ENCODE assay signal across 8 cellular contexts in the genomic region with DNA sequence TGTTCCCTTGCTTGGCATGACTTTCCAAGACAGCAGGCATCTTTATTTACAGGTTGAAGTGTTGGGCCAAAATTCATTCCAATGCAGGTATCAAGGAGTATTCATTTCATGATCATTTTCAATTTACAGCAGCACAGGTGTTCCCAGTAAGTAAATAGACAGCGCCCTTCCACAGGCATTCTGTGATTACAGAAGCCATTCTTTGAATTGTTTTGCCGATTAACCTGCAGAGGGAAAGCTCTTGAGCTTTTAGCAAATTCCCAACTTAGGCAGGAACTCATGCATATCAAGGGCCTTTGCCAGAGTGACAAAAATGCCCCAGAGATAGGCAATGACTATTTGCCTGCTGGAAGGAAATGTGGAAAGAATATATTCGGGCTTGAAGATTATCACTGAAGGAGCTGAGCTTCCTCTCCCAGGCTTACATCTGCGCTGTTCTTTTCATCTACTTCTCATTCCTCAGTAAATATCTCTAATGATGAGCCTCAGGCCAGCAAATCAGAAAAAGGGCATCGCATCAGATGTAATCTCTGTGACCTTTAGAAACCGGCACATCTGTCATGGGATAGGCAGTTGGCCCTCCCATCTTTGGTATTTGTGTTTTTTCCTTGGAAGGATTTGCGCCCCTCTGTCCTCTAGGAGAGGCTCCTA. TPM values are rescaled to one million over a fixed set of nuclear protein-coding genes. Genes with fewer than 3 reads are reported as not detected.
DNase-seq lines count a peak whose midpoint lies in the region; ATAC-seq, FAIRE-seq and TF ChIP-seq lines count a peak whose summit lies in the region.

No MANE protein-coding gene starts in this region.

- TF ChIP-seq POLR2A in GM12878 (IDR thresholded peaks at IDR 0.05; ENCODE audit: low read depth, low read length) = no peak; the same call in 1 of the 2 replicates

- H3K27me3 Mint-ChIP-seq in Caco-2 (ENCODE audit: insufficient read depth, unreplicated experiment) = no peaks in the 10 kb centered on the region
- no peaks in the 10 kb centered on the region for H3K27me3 Mint-ChIP-seq in naive thymus-derived CD8-positive, alpha-beta T cell

- no peak for FAIRE-seq in GM12878 (lab: Jason Lieb, UNC)

- CTCF ChIA-PET in Caco-2 (lab: Charles Lee) (interaction anchor here (0.5 to 1.6 kb wide), 11 partner anchors 9 to 490 kb away, joined by 3 to 8 read pairs (median 5); a partner anchor contains a TSS), GM12878 (lab: Yijun Ruan, JAX) (interaction anchor here (0.7 to 6.7 kb wide), 21 partner anchors 9 to 216 kb away, joined by 3 to 71 read pairs (median 5); no protein-coding TSS in a partner anchor)

- 64% methylated on average over 7 of the region's 7 CpGs for WGBS in GM12878 (ENCODE audit: insufficient coverage, insufficient replicate concordance, low lambda C conversion rate, missing lambda C conversion rate)

- H3K4me2 ChIP-seq in GM12878 (ENCODE audit: control insufficient read depth, insufficient read depth) = no peak overlapping the region

- H3K9ac ChIP-seq in GM12878 (ENCODE audit: control insufficient read depth, insufficient read depth, low read length) = no peak overlapping the region

- H3K4me3 Mint-ChIP-seq in Caco-2 (ENCODE audit: unreplicated experiment) = peak overlapping the region; percentile 66
- peak overlapping the region; percentile 75 to 98 (median 91) for H3K4me3 Mint-ChIP-seq in naive thymus-derived CD8-positive, alpha-beta T cell

- no peak for ATAC-seq in GM12878
- no peak for ATAC-seq in naive thymus-derived CD8-positive, alpha-beta T cell
- no peak for ATAC-seq in HG03460 (IDR thresholded peaks at IDR 0.05; ENCODE audit: unreplicated experiment)

- POLR2A ChIA-PET in Caco-2 (lab: Charles Lee) (no interaction called here), GM12878 (lab: Charles Lee) (interaction anchor here (0.9 to 1.0 kb wide), 2 partner anchors 10 to 76 kb away, joined by 3 read pairs; no protein-coding TSS in a partner anchor)
- POLR2A ChIA-PET in naive thymus-derived CD8-positive, alpha-beta T cell (lab: Charles Lee) = interaction anchor here (10.0 kb wide), 1 partner anchor 12 kb away, joined by 193 read pairs; no protein-coding TSS in a partner anchor

- TF ChIP-seq EP300 in GM12878 (IDR thresholded peaks at IDR 0.05; ENCODE audit: borderline replicate concordance in 1 of 2, control insufficient read depth in 1 of 2, low read depth in 2 of 2, low read length in 2 of 2) = no peak

- H3K27me3 ChIP-seq in Caco-2 (replicated peaks; ENCODE audit: control insufficient read depth, insufficient read depth, low read length) (no peaks in the 10 kb centered on the region), GM12878 (replicated peaks in 1 of 2; ENCODE audit: control insufficient read depth in 2 of 2, insufficient read depth in 2 of 2, low read length in 1 of 2) (no peaks in the 10 kb centered on the region)

- in situ Hi-C loops in GM12878 (cut with MboI) = no loop called here

- H3K4me1 ChIP-seq in Caco-2 (peaks cover 59% of the 10 kb centered on the region), GM12878 (ENCODE audit: control insufficient read depth, insufficient read depth, low read length) (peaks cover 15% of the 10 kb centered on the region)

- H3K36me3 ChIP-seq in Caco-2 (ENCODE audit: control insufficient read depth, insufficient read depth, low read length) (no peaks in the 10 kb centered on the region), GM12878 (ENCODE audit: control insufficient read depth in 2 of 2, insufficient read depth in 2 of 2, low read length in 1 of 2) (no peaks in the 10 kb centered on the region)

- peaks cover 8% of the 10 kb centered on the region for H3K36me3 Mint-ChIP-seq in Caco-2 (ENCODE audit: insufficient read depth, unreplicated experiment)
- H3K36me3 Mint-ChIP-seq in naive thymus-derived CD8-positive, alpha-beta T cell = peaks cover 8 to 66% (median 20%) of the 10 kb centered on the region in 3 donors

- H3K27ac Mint-ChIP-seq in Caco-2 (ENCODE audit: unreplicated experiment) = peak overlapping the region; percentile 94
- H3K27ac Mint-ChIP-seq in naive thymus-derived CD8-positive, alpha-beta T cell = peak overlapping the region in 9 of 10 donors; percentile 90 to 98 (median 95)

- no peaks in the 10 kb centered on the region for H3K9me3 Mint-ChIP-seq in Caco-2 (ENCODE audit: unreplicated experiment)
- no peaks in the 10 kb centered on the region for H3K9me3 Mint-ChIP-seq in naive thymus-derived CD8-positive, alpha-beta T cell

- intact Hi-C loops in Caco-2 (cut with micrococcal nuclease; ENCODE audit: unreplicated experiment) (loop anchor here (1.0 to 5.0 kb wide), 6 partner anchors 14 to 419 kb away; a partner anchor contains a TSS), GM12878 (cut with micrococcal nuclease; ENCODE audit: unreplicated experiment) (loop anchor here (5.0 kb wide), 1 partner anchor 165 kb away; no protein-coding TSS in a partner anchor)

- no peak overlapping the region for H3K27ac ChIP-seq in GM12878 (ENCODE audit: control insufficient read depth, insufficient read depth)

- no peaks in the 10 kb centered on the region for H4K20me1 ChIP-seq in GM12878 (ENCODE audit: control insufficient read depth, insufficient read depth)

- no peak for TF ChIP-seq RAD21 in GM12878 (IDR thresholded peaks at IDR 0.05; ENCODE audit: insufficient read depth, low read depth, low read length)

- no peak for TF ChIP-seq CTCF in Caco-2 (IDR thresholded peaks at IDR 0.05; ENCODE audit: insufficient read depth in 1 of 2, low read depth in 1 of 2, low read length in 1 of 2, severe bottlenecking in 1 of 2, unreplicated experiment in 1 of 2)
- no peak for TF ChIP-seq CTCF in GM12878 (IDR thresholded peaks at IDR 0.05 in 2 of 3, conservative IDR thresholded peaks at IDR 0.05 in 1 of 3; ENCODE audit: control insufficient read depth in 2 of 3, extremely low read depth in 1 of 3, insufficient read depth in 1 of 3, low read depth in 3 of 3, low read length in 3 of 3)

- H3K79me2 ChIP-seq in GM12878 (ENCODE audit: control insufficient read depth, insufficient read depth, low read length) = no peaks in the 10 kb centered on the region

- SMC1A ChIA-PET in GM12878 (lab: Charles Lee; ENCODE audit: uncharacterized antibody, unreplicated experiment) = interaction anchor here (0.7 to 5.0 kb wide), 13 partner anchors 9 to 169 kb away, joined by 3 to 50 read pairs (median 5); no protein-coding TSS in a partner anchor

- DNase-seq in Caco-2 (peak; percentile 58 to 61), NCI-H146 (lab: John Stamatoyannopoulos, UW) (peak; percentile 11), GM12878 (ENCODE audit: low read depth, low spot score) (no peak), DMS 273 treated with DMSO at 0.1 percent for 48 hours (lab: John Stamatoyannopoulos, UW) (no peak), Ammon's horn (ENCODE audit: low spot score) (no peak), activated gamma-delta T cell (lab: John Stamatoyannopoulos, UW) (no peak)
- no peak for DNase-seq in naive thymus-derived CD8-positive, alpha-beta T cell

- no peak overlapping the region for H3K4me3 ChIP-seq in Caco-2 (ENCODE audit: low read depth, low read length)
- no peak overlapping the region for H3K4me3 ChIP-seq in GM12878

- RAD21 ChIA-PET in GM12878 (lab: Charles Lee; ENCODE audit: unreplicated experiment) = interaction anchor here (0.7 to 4.0 kb wide), 14 partner anchors 11 to 163 kb away, joined by 3 to 39 read pairs (median 5); no protein-coding TSS in a partner anchor

- no peak overlapping the region for H2AFZ ChIP-seq in GM12878 (ENCODE audit: control insufficient read depth, low read depth, low read length)

- H3K4me1 Mint-ChIP-seq in Caco-2 (ENCODE audit: low read depth, unreplicated experiment) = peaks cover 41% of the 10 kb centered on the region
- peaks cover 54 to 90% (median 82%) of the 10 kb centered on the region in 4 donors for H3K4me1 Mint-ChIP-seq in naive thymus-derived CD8-positive, alpha-beta T cell

- H3K9me3 ChIP-seq in Caco-2 (no peaks in the 10 kb centered on the region), GM12878 (replicated peaks; ENCODE audit: control insufficient read depth, insufficient read depth, low read length) (no peaks in the 10 kb centered on the region)

- BruUV-seq in Caco-2 (replicated peaks; lab: Mats Ljungman, UMichigan) = no TSS peak
- no TSS peak for BruUV-seq in GM12878 (replicated peaks; lab: Mats Ljungman, UMichigan)

TF ChIP-seq in GM12878, 131 proteins besides CTCF, POLR2A, EP300 and RAD21 (continues in another document):
- TF ChIP-seq, protein P1, sequence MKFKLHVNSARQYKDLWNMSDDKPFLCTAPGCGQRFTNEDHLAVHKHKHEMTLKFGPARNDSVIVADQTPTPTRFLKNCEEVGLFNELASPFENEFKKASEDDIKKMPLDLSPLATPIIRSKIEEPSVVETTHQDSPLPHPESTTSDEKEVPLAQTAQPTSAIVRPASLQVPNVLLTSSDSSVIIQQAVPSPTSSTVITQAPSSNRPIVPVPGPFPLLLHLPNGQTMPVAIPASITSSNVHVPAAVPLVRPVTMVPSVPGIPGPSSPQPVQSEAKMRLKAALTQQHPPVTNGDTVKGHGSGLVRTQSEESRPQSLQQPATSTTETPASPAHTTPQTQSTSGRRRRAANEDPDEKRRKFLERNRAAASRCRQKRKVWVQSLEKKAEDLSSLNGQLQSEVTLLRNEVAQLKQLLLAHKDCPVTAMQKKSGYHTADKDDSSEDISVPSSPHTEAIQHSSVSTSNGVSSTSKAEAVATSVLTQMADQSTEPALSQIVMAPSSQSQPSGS (IDR thresholded peaks at IDR 0.05; ENCODE audit: low read length) = no peak
- TF ChIP-seq POLR2AphosphoS2 (IDR thresholded peaks at IDR 0.05; ENCODE audit: low read depth, low read length) = peak; percentile 27; the same call in 1 of the 2 replicates
- TF ChIP-seq TCF7 (IDR thresholded peaks at IDR 0.05; ENCODE audit: borderline replicate concordance) = no peak

RNA-seq across cellular contexts. Expression of a gene that starts 6.7 kb away (rescaled TPM):
- total RNA-seq in Caco-2 (2022) (0.63 and 1.7 TPM in 2 replicates), GM12878 (2014; rRNA removed) (2.1 and 2.7 TPM in 2 replicates), GM12878 (2014; rRNA removed; fragmentation: Illumina TruSeq; extraction: Trizol) (1.8 and 2.1 TPM in 2 replicates), GM12878 (2021) (1.3 and 1.4 TPM in 2 replicates)
- 21.3 and 29.1 TPM in 2 replicates for total RNA-seq in GM12878 (2013; cell fraction: nucleolus; rRNA removed)
- polyA plus RNA-seq in GM12878 (2011; ENCODE audit: low read depth) = 1.7 TPM
- polyA plus RNA-seq in GM12878 (2011; rRNA removed) (1.5 and 2.4 TPM in 2 replicates), GM12878 (2014; fragmentation: Illumina TruSeq; extraction: Trizol) (2.9 and 3.1 TPM in 2 replicates), GM12878 (2014; fragmentation: Nextera tagmentation; extraction: Ambion mirVana) (under 1 TPM; 0.44 to 0.95 TPM), GM12878 (2014; rRNA removed) (1.6 and 2.4 TPM in 2 replicates), GM12878 (2016; fragmentation: Nextera tagmentation; extraction: Ambion mirVana) (1 to 10 TPM in 1 of 2 experiments, under 1 TPM in 1; 0.91 to 1.1 TPM)
- 0.33 and 0.48 TPM in 2 replicates for polyA plus RNA-seq in GM12878 (2011; cell fraction: cytosol; rRNA removed)
- 4.4 and 5.4 TPM in 2 replicates for polyA plus RNA-seq in GM12878 (2011; cell fraction: nucleus; rRNA removed)
- polyA plus RNA-seq in GM12878 (2012) = 1.4 and 1.9 TPM in 2 replicates
- 0.66 and 1.4 TPM in 2 replicates for polyA minus RNA-seq in GM12878 (2011; rRNA and poly(A)+ RNA removed)
- polyA minus RNA-seq in GM12878 (2011; cell fraction: cytosol; rRNA and poly(A)+ RNA removed) = not detected in 2 replicates
- 2.4 and 3.5 TPM in 2 replicates for polyA minus RNA-seq in GM12878 (2011; cell fraction: nucleus; rRNA and poly(A)+ RNA removed)
- 100 to 1,000 TPM; 135 to 140 TPM for total RNA-seq in naive thymus-derived CD8-positive, alpha-beta T cell
- 10 to 100 TPM; 57.8 to 92.2 (median 60.4) TPM for polyA plus RNA-seq in naive thymus-derived CD8-positive, alpha-beta T cell

Comparison
In these comparisons a context has a peak if more than half of its experiments do, and no peak if none do; other contexts are left out.
1. DNase-seq: peak in Caco-2 (2 of 2) and NCI-H146 (single experiment); none in GM12878 (single experiment), naive thymus-derived CD8-positive, alpha-beta T cell (0 of 10), DMS 273 treated with DMSO at 0.1 percent for 48 hours (single experiment), Ammon's horn (single experiment) and activated gamma-delta T cell (single experiment).
2. RNA of a gene that starts 6.7 kb away (total RNA-seq): 135 to 140 TPM in naive thymus-derived CD8-positive, alpha-beta T cell; 1.3 to 29.1 TPM in GM12878 and 0.63 to 1.7 TPM in Caco-2; every median in the first group is over 4 times any median in the second.